In genomic region chr7:117212969-117213877, GRCh38 we compare ENCODE assay signal across 2 cellular contexts.
TF ChIP-seq lines count a peak whose summit lies in the region.

No MANE protein-coding gene starts in this region.

TF ChIP-seq in GM23338, 12 proteins besides CTCF, POLR2A, EP300 and RAD21 (continued from another document):
- TF ChIP-seq ZNF462 (CRISPR knock-in tag; IDR thresholded peaks at IDR 0.05) (0 out of 2 replicates have a peak, but pooled peaks have one; percentile 9), ZNF114 (CRISPR knock-in tag; IDR thresholded peaks at IDR 0.05) (peak; percentile 14; the same call in 1 of the 2 replicates), STAT1 (IDR thresholded peaks at IDR 0.05; ENCODE audit: unreplicated experiment) (no peak), EZH2phosphoT487 (IDR thresholded peaks at IDR 0.05; ENCODE audit: unreplicated experiment) (no peak), EZH2 (IDR thresholded peaks at IDR 0.05; ENCODE audit: low read depth, unreplicated experiment) (no peak), POLR2AphosphoS5 (IDR thresholded peaks at IDR 0.05; ENCODE audit: low read depth) (no peak)

TF ChIP-seq in GM12878, 131 proteins besides CTCF, POLR2A, EP300 and RAD21 (continued from another document):
- TF ChIP-seq POU2F2 (IDR thresholded peaks at IDR 0.05; ENCODE audit: borderline replicate concordance, low read depth, low read length) (peak; percentile 58; the same call in 1 of the 3 replicates), RUNX3 (IDR thresholded peaks at IDR 0.05; ENCODE audit: low read length) (peak; percentile 37; the same call in 1 of the 2 replicates), ZNF24 (IDR thresholded peaks at IDR 0.05) (no peak), SP1 (IDR thresholded peaks at IDR 0.05; ENCODE audit: low read depth, low read length) (no peak), JUNB (IDR thresholded peaks at IDR 0.05) (no peak), ZNF274 (IDR thresholded peaks at IDR 0.05; ENCODE audit: insufficient read depth, insufficient read length) (no peak), PAX8 (IDR thresholded peaks at IDR 0.05) (no peak), BCL11A (IDR thresholded peaks at IDR 0.05; ENCODE audit: low read depth, low read length) (no peak), GATAD2B (conservative IDR thresholded peaks at IDR 0.05; ENCODE audit: low read depth) (no peak), NFIC (IDR thresholded peaks at IDR 0.05; ENCODE audit: low read depth, low read length) (no peak), RB1 (IDR thresholded peaks at IDR 0.05; ENCODE audit: borderline replicate concordance) (peak; percentile 57; the same call in 1 of the 2 replicates), CUX1 (IDR thresholded peaks at IDR 0.05; ENCODE audit: insufficient replicate concordance, low read depth, low read length) (no peak), MLLT1 (IDR thresholded peaks at IDR 0.05) (0 out of 2 replicates have a peak, but pooled peaks have one; percentile 45), TCF12 (IDR thresholded peaks at IDR 0.05; ENCODE audit: low read depth, low read length) (no peak), ELK1 (IDR thresholded peaks at IDR 0.05; ENCODE audit: low read depth, low read length) (no peak), DPF2 (IDR thresholded peaks at IDR 0.05) (no peak), EGR1 (IDR thresholded peaks at IDR 0.05; ENCODE audit: borderline replicate concordance in 1 of 2, low read depth in 2 of 2, low read length in 2 of 2) (no peak), USF2 (IDR thresholded peaks at IDR 0.05; ENCODE audit: borderline replicate concordance, low read depth, low read length) (no peak), SIN3A (IDR thresholded peaks at IDR 0.05; ENCODE audit: low read depth, low read length) (no peak), HCFC1 (IDR thresholded peaks at IDR 0.05; ENCODE audit: low read length) (no peak), MXI1 (IDR thresholded peaks at IDR 0.05; ENCODE audit: low read depth, low read length) (no peak), YY1 (IDR thresholded peaks at IDR 0.05; ENCODE audit: low read depth, low read length) (peak; percentile 62; the same call in 1 of the 2 replicates), TAF1 (IDR thresholded peaks at IDR 0.05; ENCODE audit: borderline replicate concordance, low read depth, low read length) (no peak), POLR2AphosphoS5 (IDR thresholded peaks at IDR 0.05; ENCODE audit: low read length) (no peak), STAT3 (IDR thresholded peaks at IDR 0.05; ENCODE audit: low read depth, low read length) (no peak), ETV6 (conservative IDR thresholded peaks at IDR 0.05 in 1 of 2, IDR thresholded peaks at IDR 0.05 in 1 of 2; ENCODE audit: borderline replicate concordance in 1 of 2, low read depth in 1 of 2) (no peak), YBX1 (IDR thresholded peaks at IDR 0.05) (no peak), CBFB (IDR thresholded peaks at IDR 0.05; ENCODE audit: low read depth) (0 out of 2 replicates have a peak, but pooled peaks have one; percentile 13), BACH1 (IDR thresholded peaks at IDR 0.05; ENCODE audit: borderline replicate concordance) (no peak), SMC3 (IDR thresholded peaks at IDR 0.05; ENCODE audit: borderline replicate concordance, low read length) (peak; percentile 93), FOS (IDR thresholded peaks at IDR 0.05; ENCODE audit: borderline replicate concordance, extremely low read depth, insufficient read length) (no peak), NFYA (IDR thresholded peaks at IDR 0.05; ENCODE audit: borderline replicate concordance, low read depth, low read length) (no peak), MEF2A (IDR thresholded peaks at IDR 0.05; ENCODE audit: insufficient read depth, low read depth, low read length) (no peak)
- TF ChIP-seq, protein P1, sequence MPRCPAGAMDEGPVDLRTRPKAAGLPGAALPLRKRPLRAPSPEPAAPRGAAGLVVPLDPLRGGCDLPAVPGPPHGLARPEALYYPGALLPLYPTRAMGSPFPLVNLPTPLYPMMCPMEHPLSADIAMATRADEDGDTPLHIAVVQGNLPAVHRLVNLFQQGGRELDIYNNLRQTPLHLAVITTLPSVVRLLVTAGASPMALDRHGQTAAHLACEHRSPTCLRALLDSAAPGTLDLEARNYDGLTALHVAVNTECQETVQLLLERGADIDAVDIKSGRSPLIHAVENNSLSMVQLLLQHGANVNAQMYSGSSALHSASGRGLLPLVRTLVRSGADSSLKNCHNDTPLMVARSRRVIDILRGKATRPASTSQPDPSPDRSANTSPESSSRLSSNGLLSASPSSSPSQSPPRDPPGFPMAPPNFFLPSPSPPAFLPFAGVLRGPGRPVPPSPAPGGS (IDR thresholded peaks at IDR 0.05; ENCODE audit: borderline replicate concordance, insufficient read depth, low read depth, low read length, poor library complexity, severe bottlenecking): no peak
- TF ChIP-seq, protein P2, sequence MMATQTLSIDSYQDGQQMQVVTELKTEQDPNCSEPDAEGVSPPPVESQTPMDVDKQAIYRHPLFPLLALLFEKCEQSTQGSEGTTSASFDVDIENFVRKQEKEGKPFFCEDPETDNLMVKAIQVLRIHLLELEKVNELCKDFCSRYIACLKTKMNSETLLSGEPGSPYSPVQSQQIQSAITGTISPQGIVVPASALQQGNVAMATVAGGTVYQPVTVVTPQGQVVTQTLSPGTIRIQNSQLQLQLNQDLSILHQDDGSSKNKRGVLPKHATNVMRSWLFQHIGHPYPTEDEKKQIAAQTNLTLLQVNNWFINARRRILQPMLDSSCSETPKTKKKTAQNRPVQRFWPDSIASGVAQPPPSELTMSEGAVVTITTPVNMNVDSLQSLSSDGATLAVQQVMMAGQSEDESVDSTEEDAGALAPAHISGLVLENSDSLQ (IDR thresholded peaks at IDR 0.05): no peak
- TF ChIP-seq, protein P3, sequence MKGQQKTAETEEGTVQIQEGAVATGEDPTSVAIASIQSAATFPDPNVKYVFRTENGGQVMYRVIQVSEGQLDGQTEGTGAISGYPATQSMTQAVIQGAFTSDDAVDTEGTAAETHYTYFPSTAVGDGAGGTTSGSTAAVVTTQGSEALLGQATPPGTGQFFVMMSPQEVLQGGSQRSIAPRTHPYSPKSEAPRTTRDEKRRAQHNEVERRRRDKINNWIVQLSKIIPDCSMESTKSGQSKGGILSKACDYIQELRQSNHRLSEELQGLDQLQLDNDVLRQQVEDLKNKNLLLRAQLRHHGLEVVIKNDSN (IDR thresholded peaks at IDR 0.05; ENCODE audit: borderline replicate concordance, extremely low read length, insufficient read depth, low read depth, low read length): no peak
- TF ChIP-seq, protein P4, sequence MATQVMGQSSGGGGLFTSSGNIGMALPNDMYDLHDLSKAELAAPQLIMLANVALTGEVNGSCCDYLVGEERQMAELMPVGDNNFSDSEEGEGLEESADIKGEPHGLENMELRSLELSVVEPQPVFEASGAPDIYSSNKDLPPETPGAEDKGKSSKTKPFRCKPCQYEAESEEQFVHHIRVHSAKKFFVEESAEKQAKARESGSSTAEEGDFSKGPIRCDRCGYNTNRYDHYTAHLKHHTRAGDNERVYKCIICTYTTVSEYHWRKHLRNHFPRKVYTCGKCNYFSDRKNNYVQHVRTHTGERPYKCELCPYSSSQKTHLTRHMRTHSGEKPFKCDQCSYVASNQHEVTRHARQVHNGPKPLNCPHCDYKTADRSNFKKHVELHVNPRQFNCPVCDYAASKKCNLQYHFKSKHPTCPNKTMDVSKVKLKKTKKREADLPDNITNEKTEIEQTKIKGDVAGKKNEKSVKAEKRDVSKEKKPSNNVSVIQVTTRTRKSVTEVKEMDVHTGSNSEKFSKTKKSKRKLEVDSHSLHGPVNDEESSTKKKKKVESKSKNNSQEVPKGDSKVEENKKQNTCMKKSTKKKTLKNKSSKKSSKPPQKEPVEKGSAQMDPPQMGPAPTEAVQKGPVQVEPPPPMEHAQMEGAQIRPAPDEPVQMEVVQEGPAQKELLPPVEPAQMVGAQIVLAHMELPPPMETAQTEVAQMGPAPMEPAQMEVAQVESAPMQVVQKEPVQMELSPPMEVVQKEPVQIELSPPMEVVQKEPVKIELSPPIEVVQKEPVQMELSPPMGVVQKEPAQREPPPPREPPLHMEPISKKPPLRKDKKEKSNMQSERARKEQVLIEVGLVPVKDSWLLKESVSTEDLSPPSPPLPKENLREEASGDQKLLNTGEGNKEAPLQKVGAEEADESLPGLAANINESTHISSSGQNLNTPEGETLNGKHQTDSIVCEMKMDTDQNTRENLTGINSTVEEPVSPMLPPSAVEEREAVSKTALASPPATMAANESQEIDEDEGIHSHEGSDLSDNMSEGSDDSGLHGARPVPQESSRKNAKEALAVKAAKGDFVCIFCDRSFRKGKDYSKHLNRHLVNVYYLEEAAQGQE (IDR thresholded peaks at IDR 0.05; ENCODE audit: low read depth, low read length): no peak
- TF ChIP-seq, protein P5, sequence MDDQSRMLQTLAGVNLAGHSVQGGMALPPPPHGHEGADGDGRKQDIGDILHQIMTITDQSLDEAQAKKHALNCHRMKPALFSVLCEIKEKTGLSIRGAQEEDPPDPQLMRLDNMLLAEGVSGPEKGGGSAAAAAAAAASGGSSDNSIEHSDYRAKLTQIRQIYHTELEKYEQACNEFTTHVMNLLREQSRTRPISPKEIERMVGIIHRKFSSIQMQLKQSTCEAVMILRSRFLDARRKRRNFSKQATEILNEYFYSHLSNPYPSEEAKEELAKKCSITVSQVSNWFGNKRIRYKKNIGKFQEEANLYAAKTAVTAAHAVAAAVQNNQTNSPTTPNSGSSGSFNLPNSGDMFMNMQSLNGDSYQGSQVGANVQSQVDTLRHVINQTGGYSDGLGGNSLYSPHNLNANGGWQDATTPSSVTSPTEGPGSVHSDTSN (IDR thresholded peaks at IDR 0.05; ENCODE audit: insufficient replicate concordance, low read depth, low read length): no peak
- TF ChIP-seq, protein P6, sequence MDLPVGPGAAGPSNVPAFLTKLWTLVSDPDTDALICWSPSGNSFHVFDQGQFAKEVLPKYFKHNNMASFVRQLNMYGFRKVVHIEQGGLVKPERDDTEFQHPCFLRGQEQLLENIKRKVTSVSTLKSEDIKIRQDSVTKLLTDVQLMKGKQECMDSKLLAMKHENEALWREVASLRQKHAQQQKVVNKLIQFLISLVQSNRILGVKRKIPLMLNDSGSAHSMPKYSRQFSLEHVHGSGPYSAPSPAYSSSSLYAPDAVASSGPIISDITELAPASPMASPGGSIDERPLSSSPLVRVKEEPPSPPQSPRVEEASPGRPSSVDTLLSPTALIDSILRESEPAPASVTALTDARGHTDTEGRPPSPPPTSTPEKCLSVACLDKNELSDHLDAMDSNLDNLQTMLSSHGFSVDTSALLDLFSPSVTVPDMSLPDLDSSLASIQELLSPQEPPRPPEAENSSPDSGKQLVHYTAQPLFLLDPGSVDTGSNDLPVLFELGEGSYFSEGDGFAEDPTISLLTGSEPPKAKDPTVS (IDR thresholded peaks at IDR 0.05; ENCODE audit: low read depth, low read length): no peak
TF ChIP-seq in GM12878: peak in this region for 8.
